ENCODE assay signal across 8 cellular contexts in the genomic region with DNA sequence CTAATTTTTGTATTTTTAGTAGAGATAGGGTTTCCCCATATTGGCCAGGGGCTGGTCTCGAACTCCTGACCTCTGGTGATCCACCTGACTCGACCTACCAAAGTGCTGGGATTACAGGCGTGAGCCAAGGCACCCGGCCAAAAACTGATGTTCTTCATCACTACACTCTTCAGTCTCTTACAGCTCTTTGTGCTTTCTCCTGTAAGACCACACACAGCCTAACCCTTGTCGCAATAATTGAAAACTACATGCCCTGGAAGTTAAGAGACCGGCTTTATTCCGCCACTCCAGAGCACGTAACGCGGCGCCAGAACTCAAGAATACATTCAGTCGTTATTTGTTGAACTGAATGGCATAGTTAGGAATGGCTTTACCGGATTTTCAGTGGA. TPM values are rescaled to one million over a fixed set of nuclear protein-coding genes. Genes with fewer than 3 reads are reported as not detected.
DNase-seq lines count a peak whose midpoint lies in the region; ATAC-seq and TF ChIP-seq lines count a peak whose summit lies in the region.

No MANE protein-coding gene starts in this region.

- H3K36me3 ChIP-seq in ACC112 (ENCODE audit: insufficient read depth, low read length) (no peaks in the 10 kb centered on the region), HUES64 (ENCODE audit: insufficient read depth, low read length) (peaks cover 45% of the 10 kb centered on the region), mucosa of descending colon (ENCODE audit: low read depth) (no peaks in the 10 kb centered on the region)

- H3K27me3 ChIP-seq in ACC112 (ENCODE audit: insufficient read depth, low read length) (no peaks in the 10 kb centered on the region), HUES64 (ENCODE audit: insufficient read depth, low read length) (no peaks in the 10 kb centered on the region)

- H3K4me1 ChIP-seq in ACC112 (ENCODE audit: control insufficient read depth, insufficient read depth, low read length, unreplicated experiment) (peaks cover 5% of the 10 kb centered on the region), HUES64 (ENCODE audit: insufficient read depth, low read length) (0 out of 2 replicates have a peak, but pooled peaks cover 3% of the 10 kb centered on the region), mucosa of descending colon (ENCODE audit: low read depth) (peaks cover 13% of the 10 kb centered on the region)

- ATAC-seq in mucosa of descending colon (peak; percentile 28), GM18519 (IDR thresholded peaks at IDR 0.05; ENCODE audit: low FRiP score, unreplicated experiment) (no peak), HG02852 (IDR thresholded peaks at IDR 0.05; ENCODE audit: unreplicated experiment) (no peak), HG03520 (IDR thresholded peaks at IDR 0.05; ENCODE audit: unreplicated experiment) (no peak)

- peaks cover 18% of the 10 kb centered on the region for H3K79me2 ChIP-seq in ACC112 (ENCODE audit: control insufficient read depth, insufficient read depth, low read length, unreplicated experiment)

- H3K9me3 ChIP-seq in HUES64 (ENCODE audit: insufficient read depth, low read depth, low read length), result no peaks in the 10 kb centered on the region
- no peaks in the 10 kb centered on the region for H3K9me3 ChIP-seq in mucosa of descending colon

- DNase-seq in cardiac fibroblast (ENCODE audit: low read depth in 2 of 2) (peak in 1 of 2 donors; percentile 18), mucosa of descending colon (no peak), NCI-H446 (lab: John Stamatoyannopoulos, UW) (no peak)

- WGBS in HUES64, result 4% methylated on average over 13 of the region's 13 CpGs

- peak overlapping the region; percentile 74 for H2AFZ ChIP-seq in ACC112 (ENCODE audit: low read length, unreplicated experiment)

- no peak for TF ChIP-seq CTCF in cardiac fibroblast (IDR thresholded peaks at IDR 0.05; ENCODE audit: low read depth, low read length)
- TF ChIP-seq CTCF in mucosa of descending colon (IDR thresholded peaks at IDR 0.05), result no peak

- peak overlapping the region; percentile 94 for H3K9ac ChIP-seq in HUES64 (ENCODE audit: low read depth, low read length)

- H3K27ac ChIP-seq in ACC112 (ENCODE audit: low read depth, low read length) (peak overlapping the region; percentile 79), HUES64 (ENCODE audit: low read depth, low read length) (peak overlapping the region; percentile 83)

- intact Hi-C loops in mucosa of descending colon (cut with DNase I, micrococcal nuclease), result loop anchor here (10.0 kb wide), 2 partner anchors 116 to 146 kb away; no protein-coding TSS in a partner anchor

- H3K4me3 ChIP-seq in ACC112 (ENCODE audit: low read depth, low read length) (peak overlapping the region; percentile 83), HUES64 (ENCODE audit: low read length) (peak overlapping the region; percentile 96), cardiac fibroblast (replicated peaks in 1 of 2; ENCODE audit: low read depth in 2 of 2, low read length in 2 of 2) (peak overlapping the region; percentile 78 to 87), mucosa of descending colon (peak overlapping the region; percentile 41)

RNA-seq across cellular contexts. Expression of gene GPATCH4, which starts 0.6 kb away (rescaled TPM):
- polyA plus RNA-seq in HUES64 (2013, experiment 1 of 2), result 49.9 TPM
- polyA plus RNA-seq in HUES64 (2013, experiment 2 of 2), result 44.9 TPM
- total RNA-seq in mucosa of descending colon, result 10 to 100 TPM; 17.4 to 25.9 (median 21.5) TPM

RNA-seq across cellular contexts. Expression of gene NAXE, which starts 9.2 kb away (rescaled TPM):
- polyA plus RNA-seq in HUES64 (2013, experiment 1 of 2), result 64.0 TPM
- 68.0 TPM for polyA plus RNA-seq in HUES64 (2013, experiment 2 of 2)
- 10 to 100 TPM; 70.8 to 94.4 (median 86.5) TPM for total RNA-seq in mucosa of descending colon

RNA-seq across cellular contexts. Expression of gene HAPLN2, which starts 18.5 kb away (rescaled TPM):
- polyA plus RNA-seq in HUES64 (2013, experiment 1 of 2), result not detected
- polyA plus RNA-seq in HUES64 (2013, experiment 2 of 2), result 0.19 TPM
- under 1 TPM in 1 of 3 donors, not detected in 2; 0.28 TPM for total RNA-seq in mucosa of descending colon

RNA-seq across cellular contexts. Expression of gene TTC24, which starts 21.2 kb away (rescaled TPM):
- polyA plus RNA-seq in HUES64 (2013, experiment 1 of 2), result not detected
- not detected for polyA plus RNA-seq in HUES64 (2013, experiment 2 of 2)
- under 1 TPM; 0.25 to 0.43 (median 0.34) TPM for total RNA-seq in mucosa of descending colon

RNA-seq across cellular contexts. Expression of gene IQGAP3, which starts 28.4 kb away (rescaled TPM):
- 13.1 TPM for polyA plus RNA-seq in HUES64 (2013, experiment 1 of 2)
- 14.0 TPM for polyA plus RNA-seq in HUES64 (2013, experiment 2 of 2)
- 10 to 100 TPM in 1 of 3 donors, 1 to 10 TPM in 2; 3.4 to 15.5 (median 5.7) TPM for total RNA-seq in mucosa of descending colon

Comparison
In these comparisons a context has a peak if more than half of its experiments do, and no peak if none do; other contexts are left out.
1. H3K4me3 ChIP-seq: peak in every context shown above with its lines; median percentile 96 in HUES64; 83 in ACC112; 82 in cardiac fibroblast; 41 in mucosa of descending colon.